8 cellular contexts compared by ENCODE assay signal in genomic region chr2:25606892-25607291, GRCh38.
DNase-seq lines count a peak whose midpoint lies in the region; ATAC-seq, FAIRE-seq and TF ChIP-seq lines count a peak whose summit lies in the region.

No MANE protein-coding gene starts in this region.

- H3K27me3 Mint-ChIP-seq in endodermal cell (ENCODE audit: insufficient read depth): no peaks in the 10 kb centered on the region
- no peaks in the 10 kb centered on the region for H3K27me3 Mint-ChIP-seq in activated T-cell treated with anti-CD3 and anti-CD28 coated beads, Interleukin-2, amount 50 U/mL, for 24 hours

- H3K4me1 ChIP-seq in endodermal cell (ENCODE audit: control insufficient read depth, insufficient read depth, low read length) (peaks cover 2% of the 10 kb centered on the region), pancreas (peaks cover 0 to 14% (median 0%) of the 10 kb centered on the region in 3 donors)

- H3K4me3 Mint-ChIP-seq in endodermal cell: no peak overlapping the region
- H3K4me3 Mint-ChIP-seq in activated T-cell treated with anti-CD3 and anti-CD28 coated beads, Interleukin-2, amount 50 U/mL, for 24 hours: no peak overlapping the region

- no peaks in the 10 kb centered on the region for H3K9me3 Mint-ChIP-seq in endodermal cell
- H3K9me3 Mint-ChIP-seq in activated T-cell treated with anti-CD3 and anti-CD28 coated beads, Interleukin-2, amount 50 U/mL, for 24 hours: no peaks in the 10 kb centered on the region

- peaks cover 34% of the 10 kb centered on the region for H3K4me1 Mint-ChIP-seq in endodermal cell
- H3K4me1 Mint-ChIP-seq in activated T-cell treated with anti-CD3 and anti-CD28 coated beads, Interleukin-2, amount 50 U/mL, for 24 hours (ENCODE audit: low read depth): peaks cover 8% of the 10 kb centered on the region

- peak; percentile 24 for DNase-seq in AG08395 (ENCODE audit: low spot score)
- no peak for DNase-seq in GM10266 (ENCODE audit: extremely low spot score)
- peak; percentile 8 for DNase-seq in NCI-H82 treated with DMSO at 0.1 percent for 48 hours (lab: John Stamatoyannopoulos, UW; ENCODE audit: unreplicated experiment)
- no peak for DNase-seq in endodermal cell
- DNase-seq in pancreas: no peak
- DNase-seq in NCI-H1048 (lab: John Stamatoyannopoulos, UW): no peak
- DNase-seq in activated T-cell treated with anti-CD3 and anti-CD28 coated beads, Interleukin-2, amount 50 U/mL, for 24 hours: no peak

- no peak overlapping the region for H3K27ac ChIP-seq in endodermal cell (ENCODE audit: low read depth, low read length)
- no peak overlapping the region for H3K27ac ChIP-seq in pancreas

- H3K27me3 ChIP-seq in endodermal cell (ENCODE audit: control insufficient read depth, insufficient read depth, low read length, poor library complexity, severe bottlenecking): no peaks in the 10 kb centered on the region
- no peaks in the 10 kb centered on the region for H3K27me3 ChIP-seq in pancreas

- H3K36me3 ChIP-seq in endodermal cell (ENCODE audit: control insufficient read depth, insufficient read depth, low read length): no peaks in the 10 kb centered on the region
- H3K36me3 ChIP-seq in pancreas: no peaks in the 10 kb centered on the region

- peak; percentile 50 for TF ChIP-seq CTCF in GM10266 (IDR thresholded peaks at IDR 0.05; ENCODE audit: control insufficient read depth, insufficient read depth, low read depth, missing control alignments)
- TF ChIP-seq CTCF in endodermal cell (conservative IDR thresholded peaks at IDR 0.05): peak; percentile 79
- peak in 3 of 4 donors; percentile 8 to 43 (median 26) for TF ChIP-seq CTCF in pancreas (IDR thresholded peaks at IDR 0.05)

- intact Hi-C loops in pancreas (cut with DNase I): no loop called here

- no peak overlapping the region for H3K9ac ChIP-seq in endodermal cell (ENCODE audit: extremely low read depth, low read length, poor library complexity, severe bottlenecking)

- H3K36me3 Mint-ChIP-seq in endodermal cell (ENCODE audit: low read depth): no peaks in the 10 kb centered on the region
- no peaks in the 10 kb centered on the region for H3K36me3 Mint-ChIP-seq in activated T-cell treated with anti-CD3 and anti-CD28 coated beads, Interleukin-2, amount 50 U/mL, for 24 hours (ENCODE audit: low read depth)

- WGBS in endodermal cell (ENCODE audit: insufficient coverage in 1 of 2, insufficient read length in 1 of 2), 2 experiments: 59 to 80% methylated on average over 1 of the region's 1 CpG
- 12% methylated on average over 1 of the region's 1 CpG for WGBS in pancreas, 2 donors

- FAIRE-seq in pancreas (lab: Jason Lieb, UNC): peak; percentile 90

- H3K4me3 ChIP-seq in endodermal cell (ENCODE audit: low read length) (no peak overlapping the region), pancreas (no peak overlapping the region)

- no peaks in the 10 kb centered on the region for H3K9me3 ChIP-seq in endodermal cell (ENCODE audit: control insufficient read depth, low read length)
- H3K9me3 ChIP-seq in pancreas: no peaks in the 10 kb centered on the region

- ATAC-seq in pancreas: peak in 3 of 4 donors; percentile 67 to 77 (median 72)
- no peak for ATAC-seq in HG03159 (IDR thresholded peaks at IDR 0.05; ENCODE audit: unreplicated experiment)

- H3K27ac Mint-ChIP-seq in endodermal cell: no peak overlapping the region
- no peak overlapping the region for H3K27ac Mint-ChIP-seq in activated T-cell treated with anti-CD3 and anti-CD28 coated beads, Interleukin-2, amount 50 U/mL, for 24 hours

Comparison
In these comparisons a context has a peak if more than half of its experiments do, and no peak if none do; other contexts are left out.
1. DNase-seq: peak in AG08395 (single experiment) and NCI-H82 treated with DMSO at 0.1 percent for 48 hours (single experiment); none in GM10266 (single experiment), endodermal cell (single experiment), pancreas (0 of 6), NCI-H1048 (single experiment) and activated T-cell treated with anti-CD3 and anti-CD28 coated beads, Interleukin-2, amount 50 U/mL, for 24 hours (single experiment).
2. CTCF ChIP-seq: peak in every context shown above with its lines; median percentile 79 in endodermal cell; 50 in GM10266; 26 in pancreas.